In the genomic region with DNA sequence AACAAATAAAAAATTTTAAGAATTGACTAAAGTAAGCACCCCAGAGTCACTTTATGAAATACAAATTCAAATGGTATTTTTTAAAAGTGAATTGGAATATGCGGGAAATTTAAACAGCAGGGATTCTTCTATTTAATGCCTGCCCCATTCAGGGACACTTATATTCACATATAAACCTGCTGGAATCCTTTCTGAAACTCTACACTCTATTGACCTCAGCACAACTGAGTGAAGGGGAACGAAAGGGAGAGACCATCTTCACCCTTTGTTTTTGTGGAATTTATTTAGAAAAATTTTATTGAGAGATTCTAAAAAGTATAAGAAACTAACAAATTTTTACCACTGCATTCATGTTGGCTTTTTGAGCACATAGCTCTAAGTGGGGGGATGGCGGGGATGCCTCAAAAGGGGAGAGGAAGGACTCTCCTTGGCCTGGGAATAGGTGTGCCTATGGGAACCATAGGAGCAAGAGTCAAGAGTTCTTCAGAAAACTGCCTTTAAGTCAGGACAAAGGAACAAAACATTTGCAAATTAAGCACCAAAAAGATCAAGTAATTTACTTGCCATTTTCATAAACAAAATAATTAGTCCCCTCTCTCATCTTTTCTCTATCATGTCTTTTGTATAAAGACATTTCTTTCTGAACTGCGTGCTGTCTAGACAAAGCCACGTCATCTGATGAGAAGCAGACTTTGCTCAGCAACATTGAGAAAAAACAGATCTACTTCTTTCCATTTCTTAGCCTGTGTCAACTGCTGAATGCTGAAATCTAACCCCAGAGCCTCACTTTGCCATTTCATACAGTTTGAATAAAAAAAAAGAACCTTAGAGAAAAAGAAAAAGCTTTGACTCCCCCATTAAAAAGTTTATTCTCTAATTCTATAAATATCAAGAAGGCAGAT, we compare ENCODE assay signal across 22 cellular contexts. TPM values are rescaled to one million over a fixed set of nuclear protein-coding genes. Genes with fewer than 3 reads are reported as not detected.
DNase-seq lines count a peak whose midpoint lies in the region; FAIRE-seq and TF ChIP-seq lines count a peak whose summit lies in the region.
"Had no signal": no experiment of that assay in that cellular context is flagged by ENCODE, and none has a peak within 500 bp of the region (broad histone marks: within the 10 kb centered on the region; RNA-seq: fewer than 3 reads in every experiment).

No MANE protein-coding gene starts in this region.

- H3K4me2 ChIP-seq in astrocyte (ENCODE audit: low read length) = no peak overlapping the region

- no peaks in the 10 kb centered on the region for H4K20me1 ChIP-seq in astrocyte (ENCODE audit: insufficient read depth, low read length)

- no peak for TF ChIP-seq CTCF in HFFc6 (IDR thresholded peaks at IDR 0.05)
- no peak for TF ChIP-seq CTCF in astrocyte (IDR thresholded peaks at IDR 0.05; ENCODE audit: insufficient read depth, low read depth, low read length)
- TF ChIP-seq CTCF in endothelial cell (IDR thresholded peaks at IDR 0.05; ENCODE audit: unreplicated experiment) = no peak

- H3K4me1 ChIP-seq in astrocyte (ENCODE audit: insufficient read depth, low read length) (no peaks in the 10 kb centered on the region), iPS-20b (ENCODE audit: insufficient read depth, low read length) (peaks cover 9% of the 10 kb centered on the region; the same call in 1 of the 2 replicates), stomach smooth muscle (ENCODE audit: control insufficient read depth, insufficient read depth, low read length) (peaks cover 2% of the 10 kb centered on the region)
- H3K4me1 ChIP-seq: adrenal gland, breast epithelium, upper lobe of right lung had no signal

- H3K9me3 Mint-ChIP-seq in HFFc6 (no peaks in the 10 kb centered on the region), astrocyte (ENCODE audit: unreplicated experiment) (peaks cover 12% of the 10 kb centered on the region), endothelial cell (ENCODE audit: unreplicated experiment) (no peaks in the 10 kb centered on the region)
- H3K9me3 Mint-ChIP-seq: CD4-positive, CD25-positive, alpha-beta regulatory T cell had no signal

- H3K27me3 ChIP-seq in astrocyte (ENCODE audit: insufficient read depth, low read length) = no peaks in the 10 kb centered on the region
- no peaks in the 10 kb centered on the region for H3K27me3 ChIP-seq in iPS-20b (ENCODE audit: insufficient read depth, low read length)
- no peaks in the 10 kb centered on the region for H3K27me3 ChIP-seq in stomach smooth muscle (ENCODE audit: control insufficient read depth in 1 of 2, insufficient read depth in 2 of 2, low read length in 2 of 2)
- H3K27me3 ChIP-seq: adrenal gland, breast epithelium, upper lobe of right lung had no signal

- no peak overlapping the region for H3K27ac ChIP-seq in astrocyte (ENCODE audit: low read depth, low read length)
- no peak overlapping the region for H3K27ac ChIP-seq in iPS-20b (ENCODE audit: low read length)
- H3K27ac ChIP-seq in stomach smooth muscle (ENCODE audit: low read length) = peak overlapping the region; percentile 66
- H3K27ac ChIP-seq: adrenal gland, breast epithelium, upper lobe of right lung had no signal

- no peak overlapping the region for H3K4me3 ChIP-seq in astrocyte (ENCODE audit: insufficient read depth, low read depth, low read length)
- H3K4me3 ChIP-seq in iPS-20b (ENCODE audit: low read length) = no peak overlapping the region
- peak overlapping the region in 1 of 2 donors; percentile 28 for H3K4me3 ChIP-seq in stomach smooth muscle (ENCODE audit: low read length in 2 of 2)
- H3K4me3 ChIP-seq: adrenal gland, breast epithelium, upper lobe of right lung had no signal

- DNase-seq in HFFc6 (no peak), astrocyte (ENCODE audit: low read depth) (peak; percentile 13), putamen (ENCODE audit: low spot score) (no peak), endothelial cell (ENCODE audit: low spot score) (no peak)
- no peak for DNase-seq in activated naive CD4-positive, alpha-beta T cell treated with anti-CD3 and anti-CD28 coated beads, Interleukin-2, amount 50 U/mL, for 16 hours
- DNase-seq: activated CD4-positive, alpha-beta memory T cell treated with anti-CD3 and anti-CD28 coated beads, Interleukin-2, amount 10 ng/mL, durations not matched to agents 7 days and 5 days; activated gamma-delta T cell treated with Interleukin-2 at 50 U/mL for 16 hours; adrenal gland; CD4-positive, CD25-positive, alpha-beta regulatory T cell; dermis blood vessel endothelial cell; foreskin melanocyte; hippocampal formation; NCI-H1694 treated with DMSO at 0.1 percent for 48 hours; NCI-H345; NCI-H82; stimulated activated CD4-positive, alpha-beta T cell treated with anti-CD3 and anti-CD28 coated beads, Interleukin-4, amount 100 ng/mL, for 1 hour; upper lobe of right lung had no signal

- FAIRE-seq in astrocyte (lab: Jason Lieb, UNC) = no peak
- FAIRE-seq: islet of Langerhans had no signal

- no peaks in the 10 kb centered on the region for H3K79me2 ChIP-seq in astrocyte (ENCODE audit: insufficient read depth, low read length)

- H2AFZ ChIP-seq in astrocyte (ENCODE audit: low read depth, low read length) = no peak overlapping the region

- H3K27me3 Mint-ChIP-seq in HFFc6 (ENCODE audit: insufficient read depth) (no peaks in the 10 kb centered on the region; the same call in 1 of the 2 replicates), astrocyte (ENCODE audit: low read depth, unreplicated experiment) (no peaks in the 10 kb centered on the region), endothelial cell (ENCODE audit: unreplicated experiment) (no peaks in the 10 kb centered on the region)
- H3K27me3 Mint-ChIP-seq: activated CD4-positive, alpha-beta memory T cell treated with anti-CD3 and anti-CD28 coated beads, Interleukin-2, amount 10 ng/mL, durations not matched to agents 7 days and 5 days; CD4-positive, CD25-positive, alpha-beta regulatory T cell; stimulated activated naive CD8-positive, alpha-beta T cell treated with anti-CD3 and anti-CD28 coated beads, Interleukin-15, Interleukin-2, amounts not matched to agents 100 ng/mL and 50 ng/mL, for 24 hours had no signal

- H3K4me3 Mint-ChIP-seq in HFFc6 (no peak overlapping the region), astrocyte (ENCODE audit: unreplicated experiment) (no peak overlapping the region), endothelial cell (ENCODE audit: unreplicated experiment) (no peak overlapping the region)
- H3K4me3 Mint-ChIP-seq: activated CD4-positive, alpha-beta memory T cell treated with anti-CD3 and anti-CD28 coated beads, Interleukin-2, amount 10 ng/mL, durations not matched to agents 7 days and 5 days; stimulated activated naive CD8-positive, alpha-beta T cell treated with anti-CD3 and anti-CD28 coated beads, Interleukin-15, Interleukin-2, amounts not matched to agents 100 ng/mL and 50 ng/mL, for 24 hours had no signal

- H3K9me3 ChIP-seq in astrocyte (ENCODE audit: insufficient read depth, low read depth, low read length) = no peaks in the 10 kb centered on the region
- H3K9me3 ChIP-seq in iPS-20b (ENCODE audit: insufficient read depth, low read depth, low read length) = no peaks in the 10 kb centered on the region
- H3K9me3 ChIP-seq in stomach smooth muscle (ENCODE audit: control insufficient read depth in 2 of 2, low read length in 2 of 2) = no peaks in the 10 kb centered on the region
- H3K9me3 ChIP-seq: adrenal gland, breast epithelium, upper lobe of right lung had no signal

- peaks cover 17% of the 10 kb centered on the region for H3K4me1 Mint-ChIP-seq in HFFc6 (ENCODE audit: low read depth)
- H3K4me1 Mint-ChIP-seq in astrocyte (ENCODE audit: low read depth, unreplicated experiment) = no peaks in the 10 kb centered on the region
- no peaks in the 10 kb centered on the region for H3K4me1 Mint-ChIP-seq in endothelial cell (ENCODE audit: unreplicated experiment)
- H3K4me1 Mint-ChIP-seq: activated CD4-positive, alpha-beta memory T cell treated with anti-CD3 and anti-CD28 coated beads, Interleukin-2, amount 10 ng/mL, durations not matched to agents 7 days and 5 days had no signal

- H3K9ac ChIP-seq in astrocyte (ENCODE audit: low read length) (no peak overlapping the region), iPS-20b (ENCODE audit: low read depth, low read length) (0 out of 2 replicates have a peak overlapping the region, but pooled peaks have one; percentile 3), stomach smooth muscle (ENCODE audit: low read length in 2 of 2) (no peak overlapping the region)

- H3K36me3 Mint-ChIP-seq in HFFc6 (ENCODE audit: low read depth) (peaks cover 63% of the 10 kb centered on the region), astrocyte (ENCODE audit: low read depth, unreplicated experiment) (peaks cover 34% of the 10 kb centered on the region), endothelial cell (ENCODE audit: low read depth, unreplicated experiment) (peaks cover 17% of the 10 kb centered on the region)

- peak overlapping the region; percentile 4; the same call in 1 of the 2 replicates for H3K27ac Mint-ChIP-seq in HFFc6
- no peak overlapping the region for H3K27ac Mint-ChIP-seq in astrocyte (ENCODE audit: unreplicated experiment)
- H3K27ac Mint-ChIP-seq in endothelial cell (ENCODE audit: unreplicated experiment) = no peak overlapping the region
- H3K27ac Mint-ChIP-seq: activated CD4-positive, alpha-beta memory T cell treated with anti-CD3 and anti-CD28 coated beads, Interleukin-2, amount 10 ng/mL, durations not matched to agents 7 days and 5 days; stimulated activated naive CD8-positive, alpha-beta T cell treated with anti-CD3 and anti-CD28 coated beads, Interleukin-15, Interleukin-2, amounts not matched to agents 100 ng/mL and 50 ng/mL, for 24 hours had no signal

- peaks cover 20% of the 10 kb centered on the region for H3K36me3 ChIP-seq in astrocyte (ENCODE audit: insufficient read depth, low read length)
- H3K36me3 ChIP-seq in iPS-20b (ENCODE audit: insufficient read depth, low read depth, low read length) = peaks cover 21% of the 10 kb centered on the region
- H3K36me3 ChIP-seq in stomach smooth muscle (ENCODE audit: control insufficient read depth in 2 of 2, insufficient read depth in 2 of 2, low read length in 2 of 2) = peaks cover 11 to 21% of the 10 kb centered on the region in 2 donors

RNA-seq across cellular contexts. Expression of a gene that starts 21.6 kb away (rescaled TPM):
- total RNA-seq in HFFc6 (2021; fragmentation: NEBNext Ultra II Directional; extraction: Animal tissue kit (Norgen Biotek cat#: 25700)) = 1 to 10 TPM in 3 of 6 experiments, under 1 TPM in 3; 0.51 to 1.6 (median 0.87) TPM
- total RNA-seq in astrocyte (1.7 and 2.2 TPM in 2 replicates), endothelial cell (ENCODE audit: unreplicated experiment) (1.1 TPM)
